Comparison of ENCODE assay signal across 7 cellular contexts in the genomic region with DNA sequence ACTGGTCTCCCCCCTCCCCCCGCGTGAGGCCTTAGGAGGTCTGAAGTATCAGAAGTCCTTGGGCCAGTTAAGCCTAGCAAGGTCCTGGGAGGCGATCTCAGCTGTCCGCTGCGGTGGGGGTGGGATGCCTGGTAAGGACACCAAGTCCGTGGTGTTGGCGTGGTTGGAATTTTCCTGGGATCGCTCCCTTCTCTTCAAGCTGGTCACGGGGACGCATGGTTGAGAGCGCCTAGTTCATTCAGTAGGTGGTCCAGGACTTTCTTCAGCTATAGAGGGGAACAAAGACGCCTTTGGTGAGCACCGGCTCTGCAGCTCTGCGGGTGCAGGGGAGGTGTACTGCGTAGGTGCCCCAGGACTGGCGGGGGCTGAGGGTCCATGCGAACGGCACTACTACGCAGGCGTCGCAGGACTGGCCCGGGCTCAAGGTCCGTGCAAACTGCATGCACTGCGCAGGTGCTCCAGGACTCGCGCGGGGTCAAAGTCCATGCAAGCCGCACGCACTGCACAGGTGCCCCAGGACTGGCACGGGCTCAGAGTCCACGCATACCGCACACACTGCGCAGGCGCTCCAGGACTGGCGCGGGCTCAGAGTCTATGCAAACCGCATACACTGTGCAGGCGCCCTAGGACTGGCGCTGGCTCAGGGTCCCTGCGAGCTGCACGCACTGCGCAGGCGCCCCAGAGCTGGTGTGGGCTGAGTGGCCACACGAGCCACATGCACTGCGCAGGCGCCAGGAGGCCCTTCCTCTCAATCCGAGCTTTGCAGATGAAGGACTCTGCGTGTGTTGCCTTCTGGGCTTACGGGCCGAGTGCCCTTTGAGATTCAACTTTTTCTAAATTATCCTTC. TPM values are rescaled to one million over a fixed set of nuclear protein-coding genes. Genes with fewer than 3 reads are reported as not detected.
DNase-seq lines count a peak whose midpoint lies in the region; ATAC-seq and TF ChIP-seq lines count a peak whose summit lies in the region.

No MANE protein-coding gene starts in this region.

- H3K9me3 ChIP-seq in Panc1 (ENCODE audit: control insufficient read depth, insufficient read depth, low read depth, low read length) = no peaks in the 10 kb centered on the region
- H3K9me3 ChIP-seq in gastroesophageal sphincter = no peaks in the 10 kb centered on the region
- no peaks in the 10 kb centered on the region for H3K9me3 ChIP-seq in upper lobe of left lung

- H3K4me1 ChIP-seq in Panc1 (ENCODE audit: control insufficient read depth, insufficient read depth, low read length) (peaks cover 19% of the 10 kb centered on the region), gastroesophageal sphincter (peaks cover 0 to 81% (median 23%) of the 10 kb centered on the region in 3 donors), upper lobe of left lung (peaks cover 21 to 50% (median 30%) of the 10 kb centered on the region in 4 donors)

- no peak for TF ChIP-seq POLR2A in gastroesophageal sphincter (IDR thresholded peaks at IDR 0.05)
- TF ChIP-seq POLR2A in upper lobe of left lung (IDR thresholded peaks at IDR 0.05) = peak in 1 of 4 donors; percentile 45

- peak overlapping the region; percentile 89 for H3K27ac ChIP-seq in Panc1 (ENCODE audit: low read length)
- H3K27ac ChIP-seq in gastroesophageal sphincter = peak overlapping the region in 3 of 4 donors; percentile 79 to 82 (median 80)
- peak overlapping the region; percentile 8 to 59 (median 52) for H3K27ac ChIP-seq in upper lobe of left lung

- H3K4me1 Mint-ChIP-seq in type B pancreatic cell (ENCODE audit: unreplicated experiment) = peaks cover 25% of the 10 kb centered on the region

- CTCF ChIA-PET in Panc1 (lab: Charles Lee) = no interaction called here

- no peaks in the 10 kb centered on the region for H3K9me3 Mint-ChIP-seq in type B pancreatic cell

- in situ Hi-C loops in Panc1 (cut with HindIII; ENCODE audit: low pct_unique_long_range_greater_than_20kb, low sequenced_read_pairs) = no loop called here

- no TSS peak for BruUV-seq in Panc1 (replicated peaks; lab: Mats Ljungman, UMichigan)

- H3K36me3 ChIP-seq in Panc1 (ENCODE audit: control insufficient read depth, insufficient read depth, low read length) (no peaks in the 10 kb centered on the region), gastroesophageal sphincter (peaks cover 0 to 2% of the 10 kb centered on the region in 2 donors), upper lobe of left lung (peaks cover 0 to 2% (median 0%) of the 10 kb centered on the region in 4 donors)

- 50 to 80% methylated on average over 2 to 4 of the region's 50 CpGs for WGBS in gastroesophageal sphincter (ENCODE audit: low coverage in 1 of 2), 2 donors
- WGBS in upper lobe of left lung, 2 donors = 64 to 78% methylated on average over 23 to 41 of the region's 50 CpGs

- H3K4me3 Mint-ChIP-seq in type B pancreatic cell = no peak overlapping the region

- peak; percentile 33 for ATAC-seq in GM21576 (IDR thresholded peaks at IDR 0.05; ENCODE audit: unreplicated experiment)
- ATAC-seq in Panc1 = peak; percentile 74
- peak; percentile 77 for ATAC-seq in gastroesophageal sphincter
- ATAC-seq in upper lobe of left lung (ENCODE audit: low FRiP score in 2 of 2) = peak; percentile 85 to 90

- TF ChIP-seq CTCF in Panc1 (IDR thresholded peaks at IDR 0.05) (no peak), gastroesophageal sphincter (IDR thresholded peaks at IDR 0.05) (no peak), upper lobe of left lung (IDR thresholded peaks at IDR 0.05) (no peak), type B pancreatic cell (conservative IDR thresholded peaks at IDR 0.05) (no peak)

- H3K36me3 Mint-ChIP-seq in type B pancreatic cell = peaks cover 9% of the 10 kb centered on the region

- intact Hi-C loops in Panc1 (cut with micrococcal nuclease; ENCODE audit: unreplicated experiment) (no loop called here), posterior cingulate gyrus (cut with DNase I) (loop anchor here (5.0 kb wide), 2 partner anchors 62 to 203 kb away; partner anchors contain the start of genes LCA5L and PSMG1)

- peak overlapping the region; percentile 27 to 51 for H3K4me3 ChIP-seq in Panc1 (ENCODE audit: low read depth in 2 of 2, low read length in 2 of 2)
- peak overlapping the region; percentile 8 to 43 for H3K4me3 ChIP-seq in gastroesophageal sphincter
- peak overlapping the region in 3 of 4 donors; percentile 27 to 52 (median 42) for H3K4me3 ChIP-seq in upper lobe of left lung

- DNase-seq in Panc1 (ENCODE audit: low read depth, low spot score) (no peak), posterior cingulate gyrus (peak; percentile 73 to 97 (median 82)), upper lobe of left lung (peak; percentile 73 to 94), type B pancreatic cell (ENCODE audit: extremely low spot score, unreplicated experiment) (no peak)
- peak in 3 of 4 experiments; percentile 12 to 41 (median 23) for DNase-seq in activated naive CD4-positive, alpha-beta T cell (lab: John Stamatoyannopoulos, UW)

- POLR2A ChIA-PET in Panc1 (lab: Charles Lee) = interaction anchor here (0.6 kb wide), 1 partner anchor 35 kb away, joined by 13 read pairs; no protein-coding TSS in a partner anchor

- H3K27ac Mint-ChIP-seq in type B pancreatic cell = no peak overlapping the region

- TF ChIP-seq EP300 in gastroesophageal sphincter (IDR thresholded peaks at IDR 0.05) (no peak), upper lobe of left lung (IDR thresholded peaks at IDR 0.05) (no peak)

- H3K27me3 Mint-ChIP-seq in type B pancreatic cell = no peaks in the 10 kb centered on the region

- H3K27me3 ChIP-seq in Panc1 (ENCODE audit: control insufficient read depth, insufficient read depth, low read length) (no peaks in the 10 kb centered on the region), gastroesophageal sphincter (no peaks in the 10 kb centered on the region), upper lobe of left lung (no peaks in the 10 kb centered on the region)

RNA-seq across cellular contexts. Expression of gene HMGN1, which starts 36.6 kb away (rescaled TPM):
- total RNA-seq in Panc1 (2021; ENCODE audit: unreplicated experiment) (293 TPM), gastroesophageal sphincter (100 to 1,000 TPM in 1 of 4 donors, 10 to 100 TPM in 3; 69.0 to 117 (median 80.8) TPM), upper lobe of left lung (100 to 1,000 TPM in 3 of 6 donors, 10 to 100 TPM in 3; 80.7 to 164 (median 115) TPM), type B pancreatic cell (ENCODE audit: low replicate concordance) (466 and 479 TPM in 2 replicates)
- polyA plus RNA-seq in Panc1 (2012; ENCODE audit: insufficient read length) = 300 TPM

Comparison
In these comparisons a context has a peak if more than half of its experiments do, and no peak if none do; other contexts are left out.
1. ATAC-seq: peak in every context shown above with its lines; median percentile 88 in upper lobe of left lung; 77 in gastroesophageal sphincter; 74 in Panc1; 33 in GM21576.
2. DNase-seq: peak in activated naive CD4-positive, alpha-beta T cell (3 of 4), posterior cingulate gyrus (10 of 10) and upper lobe of left lung (2 of 2); none in Panc1 (single experiment) and type B pancreatic cell (single experiment).
3. Peak in every context shown above with its lines, with median percentiles within 50 percentile points of each other: H3K27ac ChIP-seq and H3K4me3 ChIP-seq.